Comparison of ENCODE assay signal across 1 cellular context in the genomic region with DNA sequence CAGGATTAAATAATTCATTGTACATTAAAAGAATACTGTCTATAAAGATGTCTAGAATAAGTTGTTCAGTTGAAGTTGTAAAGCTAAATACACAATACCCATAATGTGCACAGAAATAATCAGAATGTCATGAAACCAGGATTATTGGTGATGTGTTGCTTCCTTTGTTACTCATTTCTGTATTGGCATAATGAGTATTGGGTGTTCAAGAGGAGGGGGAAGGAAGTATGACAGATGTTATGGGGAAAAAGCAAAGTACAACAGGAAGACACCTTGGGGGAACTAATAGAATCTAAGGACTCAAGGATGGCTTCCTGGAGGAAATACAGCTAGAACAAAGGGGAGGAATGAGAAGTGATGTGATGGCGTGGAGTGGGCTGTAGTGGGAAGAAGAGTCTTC.
TF ChIP-seq lines count a peak whose summit lies in the region.

No MANE protein-coding gene starts in this region.

TF ChIP-seq in GM12878, 131 proteins besides CTCF, POLR2A, EP300 and RAD21:
- TF ChIP-seq SP1 (IDR thresholded peaks at IDR 0.05; ENCODE audit: low read depth, low read length) (no peak), CBFB (IDR thresholded peaks at IDR 0.05; ENCODE audit: low read depth) (no peak), NBN (IDR thresholded peaks at IDR 0.05) (no peak), CHD1 (IDR thresholded peaks at IDR 0.05; ENCODE audit: low read depth, low read length) (no peak), ZBED1 (IDR thresholded peaks at IDR 0.05; ENCODE audit: borderline replicate concordance) (peak; percentile 37; the same call in 1 of the 2 replicates), EED (IDR thresholded peaks at IDR 0.05; ENCODE audit: low read depth) (peak; percentile 71), BCL11A (IDR thresholded peaks at IDR 0.05; ENCODE audit: low read depth, low read length) (0 out of 2 replicates have a peak, but pooled peaks have one; percentile 31), CREB1 (IDR thresholded peaks at IDR 0.05; ENCODE audit: low read depth) (peak; percentile 41; the same call in 1 of the 2 replicates), SMC3 (IDR thresholded peaks at IDR 0.05; ENCODE audit: borderline replicate concordance, low read length) (no peak), CHD2 (IDR thresholded peaks at IDR 0.05; ENCODE audit: borderline replicate concordance, low read depth, low read length) (no peak), NFYA (IDR thresholded peaks at IDR 0.05; ENCODE audit: borderline replicate concordance, low read depth, low read length) (no peak), SMAD5 (IDR thresholded peaks at IDR 0.05; ENCODE audit: low read depth) (no peak), ZNF217 (IDR thresholded peaks at IDR 0.05) (no peak), IRF4 (IDR thresholded peaks at IDR 0.05; ENCODE audit: low read depth, low read length) (peak; percentile 62; the same call in 1 of the 2 replicates), RUNX3 (IDR thresholded peaks at IDR 0.05; ENCODE audit: low read length) (peak; percentile 55; the same call in 1 of the 2 replicates), TCF3 (IDR thresholded peaks at IDR 0.05; ENCODE audit: borderline replicate concordance, insufficient read depth, low read depth, low read length) (0 out of 2 replicates have a peak, but pooled peaks have one; percentile 8), CREM (IDR thresholded peaks at IDR 0.05; ENCODE audit: low read depth) (peak; percentile 53; the same call in 1 of the 2 replicates), TCF7 (IDR thresholded peaks at IDR 0.05; ENCODE audit: borderline replicate concordance) (no peak), NR2C1 (IDR thresholded peaks at IDR 0.05) (no peak), ETV6 (conservative IDR thresholded peaks at IDR 0.05 in 1 of 2, IDR thresholded peaks at IDR 0.05 in 1 of 2; ENCODE audit: borderline replicate concordance in 1 of 2, low read depth in 1 of 2) (peak in 1 of 2 experiments; percentile 99; a peak in 2 of 4 replicates), LARP7 (IDR thresholded peaks at IDR 0.05) (no peak), MTA2 (IDR thresholded peaks at IDR 0.05; ENCODE audit: low read depth) (peak; percentile 33; the same call in 1 of the 2 replicates), NFIC (IDR thresholded peaks at IDR 0.05; ENCODE audit: low read depth, low read length) (peak; percentile 75; the same call in 1 of the 2 replicates), IKZF1 (conservative IDR thresholded peaks at IDR 0.05) (peak; percentile 27; the same call in 1 of the 2 replicates), IKZF2 (IDR thresholded peaks at IDR 0.05) (peak; percentile 50 to 66; a peak in 3 of 4 replicates), JUNB (IDR thresholded peaks at IDR 0.05) (peak; percentile 92), NR2C2 (IDR thresholded peaks at IDR 0.05; ENCODE audit: borderline replicate concordance, control insufficient read depth, insufficient read length, low read depth) (no peak)
- TF ChIP-seq, protein P1, sequence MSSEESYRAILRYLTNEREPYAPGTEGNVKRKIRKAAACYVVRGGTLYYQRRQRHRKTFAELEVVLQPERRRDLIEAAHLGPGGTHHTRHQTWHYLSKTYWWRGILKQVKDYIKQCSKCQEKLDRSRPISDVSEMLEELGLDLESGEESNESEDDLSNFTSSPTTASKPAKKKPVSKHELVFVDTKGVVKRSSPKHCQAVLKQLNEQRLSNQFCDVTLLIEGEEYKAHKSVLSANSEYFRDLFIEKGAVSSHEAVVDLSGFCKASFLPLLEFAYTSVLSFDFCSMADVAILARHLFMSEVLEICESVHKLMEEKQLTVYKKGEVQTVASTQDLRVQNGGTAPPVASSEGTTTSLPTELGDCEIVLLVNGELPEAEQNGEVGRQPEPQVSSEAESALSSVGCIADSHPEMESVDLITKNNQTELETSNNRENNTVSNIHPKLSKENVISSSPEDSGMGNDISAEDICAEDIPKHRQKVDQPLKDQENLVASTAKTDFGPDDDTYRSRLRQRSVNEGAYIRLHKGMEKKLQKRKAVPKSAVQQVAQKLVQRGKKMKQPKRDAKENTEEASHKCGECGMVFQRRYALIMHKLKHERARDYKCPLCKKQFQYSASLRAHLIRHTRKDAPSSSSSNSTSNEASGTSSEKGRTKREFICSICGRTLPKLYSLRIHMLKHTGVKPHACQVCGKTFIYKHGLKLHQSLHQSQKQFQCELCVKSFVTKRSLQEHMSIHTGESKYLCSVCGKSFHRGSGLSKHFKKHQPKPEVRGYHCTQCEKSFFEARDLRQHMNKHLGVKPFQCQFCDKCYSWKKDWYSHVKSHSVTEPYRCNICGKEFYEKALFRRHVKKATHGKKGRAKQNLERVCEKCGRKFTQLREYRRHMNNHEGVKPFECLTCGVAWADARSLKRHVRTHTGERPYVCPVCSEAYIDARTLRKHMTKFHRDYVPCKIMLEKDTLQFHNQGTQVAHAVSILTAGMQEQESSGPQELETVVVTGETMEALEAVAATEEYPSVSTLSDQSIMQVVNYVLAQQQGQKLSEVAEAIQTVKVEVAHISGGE (CRISPR knock-in tag; IDR thresholded peaks at IDR 0.05): no peak
- TF ChIP-seq, protein P2, sequence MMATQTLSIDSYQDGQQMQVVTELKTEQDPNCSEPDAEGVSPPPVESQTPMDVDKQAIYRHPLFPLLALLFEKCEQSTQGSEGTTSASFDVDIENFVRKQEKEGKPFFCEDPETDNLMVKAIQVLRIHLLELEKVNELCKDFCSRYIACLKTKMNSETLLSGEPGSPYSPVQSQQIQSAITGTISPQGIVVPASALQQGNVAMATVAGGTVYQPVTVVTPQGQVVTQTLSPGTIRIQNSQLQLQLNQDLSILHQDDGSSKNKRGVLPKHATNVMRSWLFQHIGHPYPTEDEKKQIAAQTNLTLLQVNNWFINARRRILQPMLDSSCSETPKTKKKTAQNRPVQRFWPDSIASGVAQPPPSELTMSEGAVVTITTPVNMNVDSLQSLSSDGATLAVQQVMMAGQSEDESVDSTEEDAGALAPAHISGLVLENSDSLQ (IDR thresholded peaks at IDR 0.05): no peak
- TF ChIP-seq, protein P3, sequence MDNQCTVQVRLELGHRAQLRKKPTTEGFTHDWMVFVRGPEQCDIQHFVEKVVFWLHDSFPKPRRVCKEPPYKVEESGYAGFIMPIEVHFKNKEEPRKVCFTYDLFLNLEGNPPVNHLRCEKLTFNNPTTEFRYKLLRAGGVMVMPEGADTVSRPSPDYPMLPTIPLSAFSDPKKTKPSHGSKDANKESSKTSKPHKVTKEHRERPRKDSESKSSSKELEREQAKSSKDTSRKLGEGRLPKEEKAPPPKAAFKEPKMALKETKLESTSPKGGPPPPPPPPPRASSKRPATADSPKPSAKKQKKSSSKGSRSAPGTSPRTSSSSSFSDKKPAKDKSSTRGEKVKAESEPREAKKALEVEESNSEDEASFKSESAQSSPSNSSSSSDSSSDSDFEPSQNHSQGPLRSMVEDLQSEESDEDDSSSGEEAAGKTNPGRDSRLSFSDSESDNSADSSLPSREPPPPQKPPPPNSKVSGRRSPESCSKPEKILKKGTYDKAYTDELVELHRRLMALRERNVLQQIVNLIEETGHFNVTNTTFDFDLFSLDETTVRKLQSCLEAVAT (IDR thresholded peaks at IDR 0.05): no peak
- TF ChIP-seq, protein P4, sequence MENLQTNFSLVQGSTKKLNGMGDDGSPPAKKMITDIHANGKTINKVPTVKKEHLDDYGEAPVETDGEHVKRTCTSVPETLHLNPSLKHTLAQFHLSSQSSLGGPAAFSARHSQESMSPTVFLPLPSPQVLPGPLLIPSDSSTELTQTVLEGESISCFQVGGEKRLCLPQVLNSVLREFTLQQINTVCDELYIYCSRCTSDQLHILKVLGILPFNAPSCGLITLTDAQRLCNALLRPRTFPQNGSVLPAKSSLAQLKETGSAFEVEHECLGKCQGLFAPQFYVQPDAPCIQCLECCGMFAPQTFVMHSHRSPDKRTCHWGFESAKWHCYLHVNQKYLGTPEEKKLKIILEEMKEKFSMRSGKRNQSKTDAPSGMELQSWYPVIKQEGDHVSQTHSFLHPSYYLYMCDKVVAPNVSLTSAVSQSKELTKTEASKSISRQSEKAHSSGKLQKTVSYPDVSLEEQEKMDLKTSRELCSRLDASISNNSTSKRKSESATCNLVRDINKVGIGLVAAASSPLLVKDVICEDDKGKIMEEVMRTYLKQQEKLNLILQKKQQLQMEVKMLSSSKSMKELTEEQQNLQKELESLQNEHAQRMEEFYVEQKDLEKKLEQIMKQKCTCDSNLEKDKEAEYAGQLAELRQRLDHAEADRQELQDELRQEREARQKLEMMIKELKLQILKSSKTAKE (IDR thresholded peaks at IDR 0.05; ENCODE audit: low read depth, poor library complexity, severe bottlenecking): no peak
- TF ChIP-seq, protein P5, sequence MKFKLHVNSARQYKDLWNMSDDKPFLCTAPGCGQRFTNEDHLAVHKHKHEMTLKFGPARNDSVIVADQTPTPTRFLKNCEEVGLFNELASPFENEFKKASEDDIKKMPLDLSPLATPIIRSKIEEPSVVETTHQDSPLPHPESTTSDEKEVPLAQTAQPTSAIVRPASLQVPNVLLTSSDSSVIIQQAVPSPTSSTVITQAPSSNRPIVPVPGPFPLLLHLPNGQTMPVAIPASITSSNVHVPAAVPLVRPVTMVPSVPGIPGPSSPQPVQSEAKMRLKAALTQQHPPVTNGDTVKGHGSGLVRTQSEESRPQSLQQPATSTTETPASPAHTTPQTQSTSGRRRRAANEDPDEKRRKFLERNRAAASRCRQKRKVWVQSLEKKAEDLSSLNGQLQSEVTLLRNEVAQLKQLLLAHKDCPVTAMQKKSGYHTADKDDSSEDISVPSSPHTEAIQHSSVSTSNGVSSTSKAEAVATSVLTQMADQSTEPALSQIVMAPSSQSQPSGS (IDR thresholded peaks at IDR 0.05; ENCODE audit: low read length): peak; percentile 41; the same call in 1 of the 2 replicates
- TF ChIP-seq, protein P6, sequence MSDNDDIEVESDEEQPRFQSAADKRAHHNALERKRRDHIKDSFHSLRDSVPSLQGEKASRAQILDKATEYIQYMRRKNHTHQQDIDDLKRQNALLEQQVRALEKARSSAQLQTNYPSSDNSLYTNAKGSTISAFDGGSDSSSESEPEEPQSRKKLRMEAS (IDR thresholded peaks at IDR 0.05; ENCODE audit: low read depth, low read length): no peak
- TF ChIP-seq, protein P7, sequence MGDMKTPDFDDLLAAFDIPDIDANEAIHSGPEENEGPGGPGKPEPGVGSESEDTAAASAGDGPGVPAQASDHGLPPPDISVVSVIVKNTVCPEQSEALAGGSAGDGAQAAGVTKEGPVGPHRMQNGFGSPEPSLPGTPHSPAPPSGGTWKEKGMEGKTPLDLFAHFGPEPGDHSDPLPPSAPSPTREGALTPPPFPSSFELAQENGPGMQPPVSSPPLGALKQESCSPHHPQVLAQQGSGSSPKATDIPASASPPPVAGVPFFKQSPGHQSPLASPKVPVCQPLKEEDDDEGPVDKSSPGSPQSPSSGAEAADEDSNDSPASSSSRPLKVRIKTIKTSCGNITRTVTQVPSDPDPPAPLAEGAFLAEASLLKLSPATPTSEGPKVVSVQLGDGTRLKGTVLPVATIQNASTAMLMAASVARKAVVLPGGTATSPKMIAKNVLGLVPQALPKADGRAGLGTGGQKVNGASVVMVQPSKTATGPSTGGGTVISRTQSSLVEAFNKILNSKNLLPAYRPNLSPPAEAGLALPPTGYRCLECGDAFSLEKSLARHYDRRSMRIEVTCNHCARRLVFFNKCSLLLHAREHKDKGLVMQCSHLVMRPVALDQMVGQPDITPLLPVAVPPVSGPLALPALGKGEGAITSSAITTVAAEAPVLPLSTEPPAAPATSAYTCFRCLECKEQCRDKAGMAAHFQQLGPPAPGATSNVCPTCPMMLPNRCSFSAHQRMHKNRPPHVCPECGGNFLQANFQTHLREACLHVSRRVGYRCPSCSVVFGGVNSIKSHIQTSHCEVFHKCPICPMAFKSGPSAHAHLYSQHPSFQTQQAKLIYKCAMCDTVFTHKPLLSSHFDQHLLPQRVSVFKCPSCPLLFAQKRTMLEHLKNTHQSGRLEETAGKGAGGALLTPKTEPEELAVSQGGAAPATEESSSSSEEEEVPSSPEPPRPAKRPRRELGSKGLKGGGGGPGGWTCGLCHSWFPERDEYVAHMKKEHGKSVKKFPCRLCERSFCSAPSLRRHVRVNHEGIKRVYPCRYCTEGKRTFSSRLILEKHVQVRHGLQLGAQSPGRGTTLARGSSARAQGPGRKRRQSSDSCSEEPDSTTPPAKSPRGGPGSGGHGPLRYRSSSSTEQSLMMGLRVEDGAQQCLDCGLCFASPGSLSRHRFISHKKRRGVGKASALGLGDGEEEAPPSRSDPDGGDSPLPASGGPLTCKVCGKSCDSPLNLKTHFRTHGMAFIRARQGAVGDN (IDR thresholded peaks at IDR 0.05): no peak
- TF ChIP-seq, protein P8, sequence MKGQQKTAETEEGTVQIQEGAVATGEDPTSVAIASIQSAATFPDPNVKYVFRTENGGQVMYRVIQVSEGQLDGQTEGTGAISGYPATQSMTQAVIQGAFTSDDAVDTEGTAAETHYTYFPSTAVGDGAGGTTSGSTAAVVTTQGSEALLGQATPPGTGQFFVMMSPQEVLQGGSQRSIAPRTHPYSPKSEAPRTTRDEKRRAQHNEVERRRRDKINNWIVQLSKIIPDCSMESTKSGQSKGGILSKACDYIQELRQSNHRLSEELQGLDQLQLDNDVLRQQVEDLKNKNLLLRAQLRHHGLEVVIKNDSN (IDR thresholded peaks at IDR 0.05; ENCODE audit: borderline replicate concordance, extremely low read length, insufficient read depth, low read depth, low read length): no peak
